8 cellular contexts compared by ENCODE assay signal in genomic region chr12:56448860-56449621, GRCh38. TPM values are rescaled to one million over a fixed set of nuclear protein-coding genes. Genes with fewer than 3 reads are reported as not detected.
DNase-seq lines count a peak whose midpoint lies in the region; ATAC-seq and TF ChIP-seq lines count a peak whose summit lies in the region.

Gene TIMELESS (minus strand): TSS chr12:56449426. CDS start chr12:56434170, 15,256 bp downstream.

- H4K20me1 ChIP-seq in BLaER1: no peaks in the 10 kb centered on the region

- DNase-seq in NCI-H69 (lab: John Stamatoyannopoulos, UW) (peak; percentile 97), dermis blood vessel endothelial cell (peak; percentile 92), left lung (peak; percentile 93 to 98)
- peak; percentile 74 to 78 for DNase-seq in activated CD4-positive, alpha-beta T cell treated with anti-CD3 and anti-CD28 coated beads, Interleukin-2, amount 50 U/mL, for 24 hours (ENCODE audit: low read depth in 1 of 2, low spot score in 1 of 2)
- peak; percentile 84 for DNase-seq in stimulated activated CD4-positive, alpha-beta T cell treated with anti-CD3 and anti-CD28 coated beads, Interleukin-2, amount 100 ng/mL, for 48 hours

- H3K27me3 ChIP-seq in BLaER1: no peaks in the 10 kb centered on the region
- no peaks in the 10 kb centered on the region for H3K27me3 ChIP-seq in left lung

- ATAC-seq in GM19324 (IDR thresholded peaks at IDR 0.05; ENCODE audit: low FRiP score, unreplicated experiment) (peak; percentile 97), HG03469 (IDR thresholded peaks at IDR 0.05; ENCODE audit: unreplicated experiment) (peak; percentile 86), left lung (peak; percentile 99)

- H3K9me3 ChIP-seq in BLaER1 (peaks cover 9% of the 10 kb centered on the region), left lung (no peaks in the 10 kb centered on the region)

- H3K9ac ChIP-seq in BLaER1: peak within 1 kb of the TSS; percentile 91

- peaks cover 16% of the 10 kb centered on the region for H3K36me3 ChIP-seq in BLaER1
- H3K36me3 ChIP-seq in left lung: no peaks in the 10 kb centered on the region

- peak in 1 of 2 donors; percentile 23 for TF ChIP-seq CTCF in left lung (IDR thresholded peaks at IDR 0.05)

- H3K4me3 ChIP-seq in BLaER1: peak within 1 kb of the TSS; percentile 80
- H3K4me3 ChIP-seq in left lung: peak within 1 kb of the TSS; percentile 65 to 95

- peak within 1 kb of the TSS; percentile 96 for H3K4me2 ChIP-seq in BLaER1

- H3K27ac ChIP-seq in BLaER1 (peak within 1 kb of the TSS; percentile 90), left lung (peak within 1 kb of the TSS; percentile 83 to 86)

- intact Hi-C loops in left lung (cut with DNase I): no loop called here

- H3K4me1 ChIP-seq in BLaER1: peaks cover 24% of the 10 kb centered on the region
- peaks cover 0 to 15% of the 10 kb centered on the region in 2 donors for H3K4me1 ChIP-seq in left lung

RNA-seq across cellular contexts. Expression of gene TIMELESS, which starts in this region (rescaled TPM):
- total RNA-seq in dermis blood vessel endothelial cell: 8.8 and 24.7 TPM in 2 replicates
- 10 to 100 TPM; 15.0 to 22.1 TPM for total RNA-seq in left lung

Comparison
In these comparisons a context has a peak if more than half of its experiments do, and no peak if none do; other contexts are left out.
1. Peak in every context shown above with its lines: DNase-seq, ATAC-seq, H3K4me3 ChIP-seq and H3K27ac ChIP-seq.